1 cellular context compared by ENCODE assay signal in the genomic region with DNA sequence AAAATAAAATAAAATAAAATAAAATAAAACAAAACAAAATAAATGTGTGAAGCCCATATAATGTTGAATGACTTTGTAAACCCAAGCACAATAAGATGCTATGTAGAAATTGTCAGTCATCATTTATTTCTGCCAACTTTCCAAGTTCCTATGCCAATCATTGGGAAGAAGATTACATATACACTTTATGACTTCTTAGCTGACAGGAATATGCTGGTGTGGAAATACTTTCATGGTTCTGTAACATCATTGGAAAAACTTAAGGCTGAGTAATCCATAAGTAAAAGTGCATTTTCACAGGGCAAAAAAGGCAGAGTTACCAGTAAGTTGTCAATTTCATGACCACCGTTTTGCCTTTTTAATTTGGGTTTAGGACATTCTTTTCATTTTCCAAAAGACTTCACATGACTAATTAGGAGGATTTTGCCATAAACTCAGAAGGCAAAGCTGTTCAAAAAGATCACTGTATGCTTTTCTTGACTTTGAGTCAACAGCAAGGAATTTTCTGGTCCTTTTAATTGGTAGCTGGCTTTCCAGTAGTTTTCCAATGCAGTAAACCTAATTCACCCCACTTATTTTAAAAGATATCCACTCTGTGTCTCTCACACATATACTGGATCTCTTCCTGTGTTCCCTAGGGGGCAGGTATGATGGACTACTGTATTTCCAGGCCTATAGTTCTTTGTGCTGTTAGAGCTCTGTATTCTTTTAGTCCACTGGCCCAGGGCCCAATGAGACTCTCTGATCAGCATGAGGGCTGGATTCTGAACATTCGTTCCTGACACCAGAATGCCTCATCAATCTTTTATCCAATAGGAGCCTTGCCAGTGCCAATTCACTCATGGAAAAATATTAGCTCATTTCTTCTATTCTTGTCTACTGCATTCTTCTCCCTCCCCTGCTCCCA.
TF ChIP-seq lines count a peak whose summit lies in the region.

No MANE protein-coding gene starts in this region.

TF ChIP-seq in K562, 482 proteins besides CTCF, POLR2A, EP300 and RAD21 (continued from another document):
- TF ChIP-seq POLR3A (IDR thresholded peaks at IDR 0.05; ENCODE audit: borderline replicate concordance, extremely low read depth, insufficient read depth, insufficient read length) (no peak), FOXK1 (CRISPR knock-in tag; IDR thresholded peaks at IDR 0.05; ENCODE audit: borderline replicate concordance) (no peak), ZNF76 (CRISPR knock-in tag; IDR thresholded peaks at IDR 0.05; ENCODE audit: borderline replicate concordance) (no peak), CBFA2T2 (conservative IDR thresholded peaks at IDR 0.05) (no peak)
- TF ChIP-seq, protein P1, sequence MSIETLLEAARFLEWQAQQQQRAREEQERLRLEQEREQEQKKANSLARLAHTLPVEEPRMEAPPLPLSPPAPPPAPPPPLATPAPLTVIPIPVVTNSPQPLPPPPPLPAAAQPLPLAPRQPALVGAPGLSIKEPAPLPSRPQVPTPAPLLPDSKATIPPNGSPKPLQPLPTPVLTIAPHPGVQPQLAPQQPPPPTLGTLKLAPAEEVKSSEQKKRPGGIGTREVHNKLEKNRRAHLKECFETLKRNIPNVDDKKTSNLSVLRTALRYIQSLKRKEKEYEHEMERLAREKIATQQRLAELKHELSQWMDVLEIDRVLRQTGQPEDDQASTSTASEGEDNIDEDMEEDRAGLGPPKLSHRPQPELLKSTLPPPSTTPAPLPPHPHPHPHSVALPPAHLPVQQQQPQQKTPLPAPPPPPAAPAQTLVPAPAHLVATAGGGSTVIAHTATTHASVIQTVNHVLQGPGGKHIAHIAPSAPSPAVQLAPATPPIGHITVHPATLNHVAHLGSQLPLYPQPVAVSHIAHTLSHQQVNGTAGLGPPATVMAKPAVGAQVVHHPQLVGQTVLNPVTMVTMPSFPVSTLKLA (conservative IDR thresholded peaks at IDR 0.05): no peak
- TF ChIP-seq, protein P2, sequence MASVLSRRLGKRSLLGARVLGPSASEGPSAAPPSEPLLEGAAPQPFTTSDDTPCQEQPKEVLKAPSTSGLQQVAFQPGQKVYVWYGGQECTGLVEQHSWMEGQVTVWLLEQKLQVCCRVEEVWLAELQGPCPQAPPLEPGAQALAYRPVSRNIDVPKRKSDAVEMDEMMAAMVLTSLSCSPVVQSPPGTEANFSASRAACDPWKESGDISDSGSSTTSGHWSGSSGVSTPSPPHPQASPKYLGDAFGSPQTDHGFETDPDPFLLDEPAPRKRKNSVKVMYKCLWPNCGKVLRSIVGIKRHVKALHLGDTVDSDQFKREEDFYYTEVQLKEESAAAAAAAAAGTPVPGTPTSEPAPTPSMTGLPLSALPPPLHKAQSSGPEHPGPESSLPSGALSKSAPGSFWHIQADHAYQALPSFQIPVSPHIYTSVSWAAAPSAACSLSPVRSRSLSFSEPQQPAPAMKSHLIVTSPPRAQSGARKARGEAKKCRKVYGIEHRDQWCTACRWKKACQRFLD (CRISPR knock-in tag; IDR thresholded peaks at IDR 0.05): no peak
- TF ChIP-seq, protein P3, sequence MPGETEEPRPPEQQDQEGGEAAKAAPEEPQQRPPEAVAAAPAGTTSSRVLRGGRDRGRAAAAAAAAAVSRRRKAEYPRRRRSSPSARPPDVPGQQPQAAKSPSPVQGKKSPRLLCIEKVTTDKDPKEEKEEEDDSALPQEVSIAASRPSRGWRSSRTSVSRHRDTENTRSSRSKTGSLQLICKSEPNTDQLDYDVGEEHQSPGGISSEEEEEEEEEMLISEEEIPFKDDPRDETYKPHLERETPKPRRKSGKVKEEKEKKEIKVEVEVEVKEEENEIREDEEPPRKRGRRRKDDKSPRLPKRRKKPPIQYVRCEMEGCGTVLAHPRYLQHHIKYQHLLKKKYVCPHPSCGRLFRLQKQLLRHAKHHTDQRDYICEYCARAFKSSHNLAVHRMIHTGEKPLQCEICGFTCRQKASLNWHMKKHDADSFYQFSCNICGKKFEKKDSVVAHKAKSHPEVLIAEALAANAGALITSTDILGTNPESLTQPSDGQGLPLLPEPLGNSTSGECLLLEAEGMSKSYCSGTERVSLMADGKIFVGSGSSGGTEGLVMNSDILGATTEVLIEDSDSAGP (CRISPR knock-in tag; IDR thresholded peaks at IDR 0.05): no peak
